Comparison of ENCODE assay signal across 14 cellular contexts in the genomic region with DNA sequence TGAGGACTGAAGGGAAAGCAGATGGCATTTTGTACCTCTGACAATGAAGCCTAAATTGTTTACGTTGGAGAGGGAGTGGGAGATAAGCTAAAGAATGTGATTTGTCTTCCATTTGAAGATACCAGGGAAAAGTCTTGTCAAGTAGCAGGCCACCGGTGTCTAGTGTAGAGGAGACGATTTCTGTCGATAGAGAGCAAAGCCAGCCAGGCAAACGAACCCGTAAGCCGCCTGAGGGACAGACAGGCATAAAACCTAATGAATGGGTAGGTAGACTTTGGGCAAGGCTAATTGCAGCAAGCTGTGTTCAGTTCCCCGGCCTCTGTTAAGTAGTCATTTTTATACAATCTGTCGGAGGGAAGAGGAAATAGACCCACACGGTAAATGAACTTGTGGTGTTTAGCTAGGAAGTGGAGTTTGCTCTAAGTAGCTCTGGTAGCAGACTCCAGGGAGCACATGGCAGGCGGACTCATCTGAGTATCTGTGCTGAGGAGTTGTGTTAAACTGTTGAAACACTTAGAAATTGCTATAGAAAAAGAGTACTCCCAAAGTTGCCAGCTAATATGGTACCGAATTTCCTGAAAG. TPM values are rescaled to one million over a fixed set of nuclear protein-coding genes. Genes with fewer than 3 reads are reported as not detected.
DNase-seq lines count a peak whose midpoint lies in the region; ATAC-seq, FAIRE-seq and TF ChIP-seq lines count a peak whose summit lies in the region.
"Had no signal": no experiment of that assay in that cellular context is flagged by ENCODE, and none has a peak within 500 bp of the region (broad histone marks: within the 10 kb centered on the region; RNA-seq: fewer than 3 reads in every experiment).

No MANE protein-coding gene starts in this region.

- peak; percentile 54 for FAIRE-seq in GM19239 (lab: Jason Lieb, UNC)

- ATAC-seq in HG03039 (IDR thresholded peaks at IDR 0.05; ENCODE audit: unreplicated experiment) (peak; percentile 41), HG03196 (IDR thresholded peaks at IDR 0.05; ENCODE audit: unreplicated experiment) (no peak)
- peak; percentile 78 for ATAC-seq in activated naive CD8-positive, alpha-beta T cell treated with anti-CD3 and anti-CD28 coated beads, Interleukin-2, amount 10 ng/mL, durations not matched to agents 7 days and 5 days (ENCODE audit: low read depth)
- ATAC-seq: gastrocnemius medialis, left lobe of liver had no signal

- H3K4me1 Mint-ChIP-seq in CD14-positive monocyte = no peaks in the 10 kb centered on the region
- H3K4me1 Mint-ChIP-seq in activated naive CD8-positive, alpha-beta T cell treated with anti-CD3 and anti-CD28 coated beads, Interleukin-2, amount 10 ng/mL, durations not matched to agents 7 days and 5 days = peaks cover 25% of the 10 kb centered on the region

- H3K27me3 Mint-ChIP-seq in CD14-positive monocyte (ENCODE audit: low read depth in 3 of 3) = no peaks in the 10 kb centered on the region
- no peaks in the 10 kb centered on the region for H3K27me3 Mint-ChIP-seq in activated naive CD8-positive, alpha-beta T cell treated with anti-CD3 and anti-CD28 coated beads, Interleukin-2, amount 10 ng/mL, durations not matched to agents 7 days and 5 days
- H3K27me3 Mint-ChIP-seq: activated naive CD4-positive, alpha-beta T cell treated with anti-CD3 and anti-CD28 coated beads, Interleukin-2, amount 10 ng/mL, durations not matched to agents 7 days and 5 days had no signal

- POLR2A ChIA-PET in activated naive CD8-positive, alpha-beta T cell treated with anti-CD3 and anti-CD28 coated beads, Interleukin-2, amount 10 ng/mL, durations not matched to agents 7 days and 5 days (lab: Charles Lee) = interaction anchor here (0.9 to 1.4 kb wide), 3 partner anchors 26 to 29 kb away, joined by 3 to 4 read pairs (median 3); a partner anchor contains a TSS

- TF ChIP-seq CTCF in CD14-positive monocyte (IDR thresholded peaks at IDR 0.05) = no peak

- H3K27ac Mint-ChIP-seq in CD14-positive monocyte = peak overlapping the region in 5 of 7 donors; percentile 11 to 66 (median 26)
- H3K27ac Mint-ChIP-seq in activated naive CD8-positive, alpha-beta T cell treated with anti-CD3 and anti-CD28 coated beads, Interleukin-2, amount 10 ng/mL, durations not matched to agents 7 days and 5 days = peak overlapping the region; percentile 47
- H3K27ac Mint-ChIP-seq: activated naive CD4-positive, alpha-beta T cell treated with anti-CD3 and anti-CD28 coated beads, Interleukin-2, amount 10 ng/mL, durations not matched to agents 7 days and 5 days had no signal

- H3K36me3 Mint-ChIP-seq in CD14-positive monocyte = peaks cover 78 to 91% of the 10 kb centered on the region in 2 donors
- peaks cover 71% of the 10 kb centered on the region for H3K36me3 Mint-ChIP-seq in activated naive CD8-positive, alpha-beta T cell treated with anti-CD3 and anti-CD28 coated beads, Interleukin-2, amount 10 ng/mL, durations not matched to agents 7 days and 5 days

- H3K4me3 Mint-ChIP-seq in CD14-positive monocyte = no peak overlapping the region
- peak overlapping the region; percentile 33 for H3K4me3 Mint-ChIP-seq in activated naive CD8-positive, alpha-beta T cell treated with anti-CD3 and anti-CD28 coated beads, Interleukin-2, amount 10 ng/mL, durations not matched to agents 7 days and 5 days
- H3K4me3 Mint-ChIP-seq: activated naive CD4-positive, alpha-beta T cell treated with anti-CD3 and anti-CD28 coated beads, Interleukin-2, amount 10 ng/mL, durations not matched to agents 7 days and 5 days had no signal

- no peaks in the 10 kb centered on the region for H3K9me3 Mint-ChIP-seq in CD14-positive monocyte
- no peaks in the 10 kb centered on the region for H3K9me3 Mint-ChIP-seq in activated naive CD8-positive, alpha-beta T cell treated with anti-CD3 and anti-CD28 coated beads, Interleukin-2, amount 10 ng/mL, durations not matched to agents 7 days and 5 days
- H3K9me3 Mint-ChIP-seq: activated naive CD4-positive, alpha-beta T cell treated with anti-CD3 and anti-CD28 coated beads, Interleukin-2, amount 10 ng/mL, durations not matched to agents 7 days and 5 days had no signal

- intact Hi-C loops in CD14-positive monocyte (cut with micrococcal nuclease) = no loop called here

- DNase-seq in CD14-positive monocyte (ENCODE audit: low spot score) (no peak), GM19239 (ENCODE audit: insufficient read length, low spot score) (no peak), NCI-H1417 (lab: John Stamatoyannopoulos, UW) (no peak), NCI-H2171 (lab: John Stamatoyannopoulos, UW) (no peak)
- no peak for DNase-seq in activated naive CD8-positive, alpha-beta T cell treated with anti-CD3 and anti-CD28 coated beads, Interleukin-2, amount 10 ng/mL, durations not matched to agents 7 days and 5 days
- DNase-seq in activated CD8-positive, alpha-beta memory T cell treated with anti-CD3 and anti-CD28 coated beads for 24 hours = no peak
- DNase-seq: activated naive CD4-positive, alpha-beta T cell treated with anti-CD3 and anti-CD28 coated beads, Interleukin-2, amount 10 ng/mL, durations not matched to agents 7 days and 5 days; colonic mucosa; gastrocnemius medialis; NCI-H446 treated with DMSO at 0.1 percent for 48 hours; SIG-M5 had no signal

RNA-seq across cellular contexts. Expression of a gene that starts 28.8 kb away (rescaled TPM):
- polyA plus RNA-seq in CD14-positive monocyte = 10 to 100 TPM; 11.0 to 11.8 TPM
- 100 to 1,000 TPM; 285 to 293 TPM for total RNA-seq in activated naive CD8-positive, alpha-beta T cell treated with anti-CD3 and anti-CD28 coated beads, Interleukin-2, amount 10 ng/mL, durations not matched to agents 7 days and 5 days
